In the genomic region with DNA sequence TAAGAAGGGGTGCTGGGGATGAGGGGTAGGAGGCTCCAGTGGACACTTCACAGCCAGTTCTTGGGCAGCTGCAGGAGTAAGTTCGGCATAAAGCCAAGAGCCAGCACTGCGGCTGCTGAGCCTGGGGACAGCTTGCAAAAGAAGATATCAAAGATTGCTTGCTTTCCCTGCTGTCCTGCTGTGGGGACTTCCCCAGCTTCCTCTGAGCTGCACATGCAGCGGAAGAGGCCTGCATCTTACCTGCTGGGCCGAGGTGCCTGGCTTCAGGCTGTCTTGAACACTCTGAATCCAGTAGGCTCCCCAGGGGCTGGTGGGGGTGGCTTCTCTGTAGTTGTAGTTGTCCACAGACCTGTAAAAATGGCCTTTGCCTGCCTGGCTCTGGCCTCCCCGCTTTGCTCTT, we compare ENCODE assay signal across 14 cellular contexts. TPM values are rescaled to one million over a fixed set of nuclear protein-coding genes. Genes with fewer than 3 reads are reported as not detected.
DNase-seq lines count a peak whose midpoint lies in the region; ATAC-seq, FAIRE-seq and TF ChIP-seq lines count a peak whose summit lies in the region.
"Had no signal": no experiment of that assay in that cellular context is flagged by ENCODE, and none has a peak within 500 bp of the region (broad histone marks: within the 10 kb centered on the region; RNA-seq: fewer than 3 reads in every experiment).

No MANE protein-coding gene starts in this region.

- no peak overlapping the region for H3K4ac ChIP-seq in H1 (replicated peaks; ENCODE audit: insufficient read length, low read depth, low read length)

- no peak overlapping the region for H2AFZ ChIP-seq in H1 (ENCODE audit: low read length)
- H2AFZ ChIP-seq in parathyroid adenoma = no peak overlapping the region

- no peak overlapping the region for H3K9ac ChIP-seq in H1 (replicated peaks in 1 of 4; ENCODE audit: extremely low read depth in 1 of 4, low read depth in 3 of 4, low read length in 3 of 4)
- peak overlapping the region; percentile 92 for H3K9ac ChIP-seq in parathyroid adenoma

- no peak overlapping the region for H4K8ac ChIP-seq in H1 (ENCODE audit: extremely low read depth, insufficient read depth, low read length)

- FAIRE-seq in H1 (lab: Jason Lieb, UNC) (no peak), frontal cortex (lab: Jason Lieb, UNC) (no peak)
- FAIRE-seq: GM19239 had no signal

- TF ChIP-seq CTCF in GM12865 (IDR thresholded peaks at IDR 0.05; ENCODE audit: insufficient read depth, low read depth, low read length, missing control alignments) = no peak
- TF ChIP-seq CTCF in H1 (IDR thresholded peaks at IDR 0.05; ENCODE audit: control extremely low read depth in 1 of 3, insufficient read depth in 1 of 3, low read depth in 1 of 3, low read length in 3 of 3) = no peak
- TF ChIP-seq CTCF in parathyroid adenoma (IDR thresholded peaks at IDR 0.05) = no peak

- H2BK5ac ChIP-seq in H1 (ENCODE audit: low read depth, low read length) = no peak overlapping the region

- POLR2A ChIA-PET in H1 (lab: Charles Lee; ENCODE audit: partially characterized antibody) = interaction anchor here (0.6 to 1.9 kb wide), 3 partner anchors 10 to 40 kb away, joined by 3 to 6 read pairs (median 4); no protein-coding TSS in a partner anchor

- H2AK5ac ChIP-seq in H1 (ENCODE audit: low read depth, low read length) = no peak overlapping the region

- H3K23ac ChIP-seq in H1 (ENCODE audit: insufficient read length) = no peak overlapping the region

- H3K27me3 ChIP-seq in H1 (replicated peaks in 1 of 4; ENCODE audit: control insufficient read depth in 3 of 4, extremely low read depth in 1 of 4, insufficient read depth in 3 of 4, low read length in 3 of 4) = peaks cover 0 to 7% (median under 1%) of the 10 kb centered on the region in 4 experiments; a peak in 3 of 7 replicates
- H3K27me3 ChIP-seq in parathyroid adenoma (ENCODE audit: control insufficient read depth, insufficient read depth, low read length) = no peaks in the 10 kb centered on the region

- H4K20me1 ChIP-seq in H1 (replicated peaks in 1 of 2; ENCODE audit: control insufficient read depth in 1 of 2, insufficient read depth in 2 of 2, low read length in 2 of 2) = peaks cover 0 to 3% of the 10 kb centered on the region in 2 experiments

- H3K79me1 ChIP-seq in H1 (ENCODE audit: low read depth, low read length) = no peaks in the 10 kb centered on the region

- ATAC-seq in HG02981 (IDR thresholded peaks at IDR 0.05; ENCODE audit: unreplicated experiment) (no peak), GM19463 (IDR thresholded peaks at IDR 0.05; ENCODE audit: unreplicated experiment) (no peak)

- H2BK120ac ChIP-seq in H1 (replicated peaks; ENCODE audit: low read depth, low read length) = no peak overlapping the region

- 46% methylated on average over 5 of the region's 5 CpGs; no CpG with 5 or more reads in 1 of the 2 experiments for WGBS in H1 (ENCODE audit: extremely low coverage in 1 of 2, insufficient coverage in 1 of 2, insufficient read length in 1 of 2, insufficient replicate concordance in 2 of 2, low coverage in 1 of 2, low lambda C conversion rate in 2 of 2, missing lambda C conversion rate in 1 of 2), 2 experiments

- no peak overlapping the region for H3K14ac ChIP-seq in H1 (ENCODE audit: insufficient read length)

- DNase-seq in GM12865 (ENCODE audit: low read depth) (peak; percentile 49), NCI-H146 (lab: John Stamatoyannopoulos, UW) (peak; percentile 64), H1 (ENCODE audit: low read depth in 1 of 2, low spot score in 2 of 2) (peak in 1 of 2 experiments; percentile 51), frontal cortex (ENCODE audit: low spot score in 2 of 2) (no peak)
- DNase-seq: activated CD4-positive, alpha-beta T cell treated with anti-CD3 and anti-CD28 coated beads for 48 hours; activated T-cell treated with anti-CD3 and anti-CD28 coated beads for 4 hours; CD4-positive, alpha-beta T cell; kidney glomerular epithelial cell; NCI-H526 treated with DMSO at 0.1 percent for 48 hours had no signal

- peak overlapping the region; percentile 53; the same call in 1 of the 2 replicates for H2BK15ac ChIP-seq in H1 (ENCODE audit: low read length)

- peaks cover 13% of the 10 kb centered on the region; the same call in 1 of the 2 replicates for H3K23me2 ChIP-seq in H1 (ENCODE audit: low read depth, low read length)

- H2BK12ac ChIP-seq in H1 (ENCODE audit: low read depth, low read length) = no peak overlapping the region

- no peak overlapping the region for H3K56ac ChIP-seq in H1 (replicated peaks; ENCODE audit: insufficient read length, low read depth, low read length)

- TF ChIP-seq EP300 in H1 (IDR thresholded peaks at IDR 0.05; ENCODE audit: borderline replicate concordance in 1 of 2, low read depth in 2 of 2, low read length in 2 of 2) = no peak

- no peak overlapping the region for H3K27ac ChIP-seq in H1 (ENCODE audit: low read depth, low read length)
- H3K27ac ChIP-seq in parathyroid adenoma = peak overlapping the region; percentile 97
- H3K27ac ChIP-seq: tibial nerve had no signal

- peak overlapping the region; percentile 47 to 95; a peak in 3 of 4 replicates for H3K4me2 ChIP-seq in H1 (ENCODE audit: insufficient read depth in 1 of 2, low read depth in 2 of 2, low read length in 2 of 2)
- peak overlapping the region; percentile 56 for H3K4me2 ChIP-seq in parathyroid adenoma (ENCODE audit: low read length)

- H3K18ac ChIP-seq in H1 (ENCODE audit: extremely low read depth, low read length) = no peak overlapping the region

- H3K36me3 ChIP-seq in H1 (ENCODE audit: control insufficient read depth in 2 of 4, insufficient read depth in 4 of 4, low read length in 3 of 4) (no peaks in the 10 kb centered on the region), parathyroid adenoma (ENCODE audit: control insufficient read depth, insufficient read depth, low read length) (no peaks in the 10 kb centered on the region)
- H3K36me3 ChIP-seq: tibial nerve had no signal

- no peak overlapping the region for H4K91ac ChIP-seq in H1 (replicated peaks; ENCODE audit: insufficient read length, low read length)

- no peak for TF ChIP-seq RAD21 in H1 (IDR thresholded peaks at IDR 0.05 in 1 of 2, conservative IDR thresholded peaks at IDR 0.05 in 1 of 2; ENCODE audit: low read depth in 2 of 2, low read length in 2 of 2)

- H3K9me3 ChIP-seq in H1 (ENCODE audit: insufficient read depth in 2 of 2, low read depth in 1 of 2, low read length in 1 of 2) (no peaks in the 10 kb centered on the region), parathyroid adenoma (ENCODE audit: control insufficient read depth, low read length) (no peaks in the 10 kb centered on the region)
- H3K9me3 ChIP-seq: tibial nerve had no signal

- no peak overlapping the region for H4K5ac ChIP-seq in H1 (ENCODE audit: insufficient read length, low read depth, low read length)

- H3K4me3 ChIP-seq in GM12865 (ENCODE audit: low read depth, low read length) = no peak overlapping the region
- peak overlapping the region in 3 of 4 experiments; percentile 23 to 79 (median 71); a peak in 4 of 8 replicates for H3K4me3 ChIP-seq in H1 (ENCODE audit: extremely low read depth in 1 of 4, insufficient read depth in 2 of 4, low read depth in 3 of 4, low read length in 4 of 4)
- peak overlapping the region; percentile 72 for H3K4me3 ChIP-seq in parathyroid adenoma (ENCODE audit: low read depth, low read length)
- H3K4me3 ChIP-seq: tibial nerve had no signal

- H3K79me2 ChIP-seq in H1 (ENCODE audit: control insufficient read depth in 1 of 2, insufficient read depth in 2 of 2, low read length in 2 of 2) (no peaks in the 10 kb centered on the region), parathyroid adenoma (peaks cover 49% of the 10 kb centered on the region)

- H3K4me1 ChIP-seq in H1 (replicated peaks in 1 of 4; ENCODE audit: control insufficient read depth in 3 of 4, insufficient read depth in 4 of 4, low read length in 3 of 4) (peaks cover 0 to 15% (median 4%) of the 10 kb centered on the region in 4 experiments; a peak in 4 of 7 replicates), parathyroid adenoma (peaks cover 15% of the 10 kb centered on the region)

- H2BK20ac ChIP-seq in H1 (ENCODE audit: low read length) = no peak overlapping the region

- no peak for TF ChIP-seq POLR2A in H1 (IDR thresholded peaks at IDR 0.05; ENCODE audit: control extremely low read depth in 1 of 2, low read depth in 2 of 2, low read length in 2 of 2)

- CTCF ChIA-PET in H1 (lab: Charles Lee; ENCODE audit: partially characterized antibody) = interaction anchor here (1.1 kb wide), 1 partner anchor 215 kb away, joined by 3 read pairs; no protein-coding TSS in a partner anchor

TF ChIP-seq in H1, 55 proteins besides CTCF, POLR2A, EP300 and RAD21:
- TF ChIP-seq POU5F1 (IDR thresholded peaks at IDR 0.05; ENCODE audit: low read depth, low read length) (no peak), EGR1 (IDR thresholded peaks at IDR 0.05; ENCODE audit: borderline replicate concordance, low read depth, low read length) (peak; percentile 14; the same call in 1 of the 2 replicates), GABPA (IDR thresholded peaks at IDR 0.05; ENCODE audit: borderline replicate concordance, insufficient read depth, low read length) (no peak), TBP (IDR thresholded peaks at IDR 0.05; ENCODE audit: low read depth, low read length) (no peak), RNF2 (IDR thresholded peaks at IDR 0.05; ENCODE audit: borderline replicate concordance, low read depth, low read length, missing control alignments, poor library complexity, severe bottlenecking) (no peak)
- TF ChIP-seq, protein P1, sequence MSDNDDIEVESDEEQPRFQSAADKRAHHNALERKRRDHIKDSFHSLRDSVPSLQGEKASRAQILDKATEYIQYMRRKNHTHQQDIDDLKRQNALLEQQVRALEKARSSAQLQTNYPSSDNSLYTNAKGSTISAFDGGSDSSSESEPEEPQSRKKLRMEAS (IDR thresholded peaks at IDR 0.05) = 0 out of 2 replicates have a peak, but pooled peaks have one; percentile 16

RNA-seq across cellular contexts. Expression of a gene that starts 1.3 kb away (rescaled TPM):
- total RNA-seq in H1 (2021; fragmentation: NEBNext Ultra II Directional; extraction: Animal tissue kit (Norgen Biotek cat#: 25700)) = 15.7 and 17.5 TPM in 2 replicates
- 18.2 and 28.2 TPM in 2 replicates for polyA plus RNA-seq in H1 (2011; rRNA removed)
- polyA plus RNA-seq in H1 (2011; cell fraction: cytosol; rRNA removed) = 15.5 TPM
- 18.4 TPM for polyA plus RNA-seq in H1 (2011; cell fraction: nucleus; rRNA removed)
- 32.9 to 51.4 TPM (median 48.8 TPM) in 4 replicates for polyA plus RNA-seq in H1 (2012, experiment 1 of 2)
- 27.8 TPM for polyA plus RNA-seq in H1 (2012, experiment 2 of 2)
- polyA plus RNA-seq in H1 (2013, experiment 1 of 2) = 29.9 TPM
- 31.5 TPM for polyA plus RNA-seq in H1 (2013, experiment 2 of 2)
- 5.2 and 9.3 TPM in 2 replicates for polyA minus RNA-seq in H1 (2011; rRNA and poly(A)+ RNA removed)
- polyA minus RNA-seq in H1 (2011; cell fraction: cytosol; rRNA and poly(A)+ RNA removed) = 16.6 TPM
- 6.9 TPM for polyA minus RNA-seq in H1 (2011; cell fraction: nucleus; rRNA and poly(A)+ RNA removed)
- 39.5 TPM for total RNA-seq in frontal cortex
- total RNA-seq: CD4-positive, alpha-beta T cell; tibial nerve had no signal

Comparison
In these comparisons a context has a peak if more than half of its experiments do, and no peak if none do; other contexts are left out.
1. DNase-seq: peak in GM12865 (single experiment) and NCI-H146 (single experiment); none in frontal cortex (0 of 2).